Comparison of ENCODE assay signal across 1 cellular context in genomic region chr10:63204667-63205391, GRCh38.
TF ChIP-seq lines count a peak whose summit lies in the region.

No MANE protein-coding gene starts in this region.

TF ChIP-seq in WTC11, 78 proteins besides CTCF, POLR2A, EP300 and RAD21 (continued from another document):
- TF ChIP-seq AFF4 (CRISPR knock-in tag; IDR thresholded peaks at IDR 0.05; ENCODE audit: borderline replicate concordance) (no peak), SOX15 (CRISPR knock-in tag; IDR thresholded peaks at IDR 0.05) (no peak), ERG (CRISPR knock-in tag; IDR thresholded peaks at IDR 0.05) (no peak)
TF ChIP-seq in WTC11: peak in this region for 0.
